In genomic region chr3:34066999-34067398, GRCh38 we compare ENCODE assay signal across 25 cellular contexts.
"Had no signal": no experiment of that assay in that cellular context is flagged by ENCODE, and none has a peak within 500 bp of the region (broad histone marks: within the 10 kb centered on the region; RNA-seq: fewer than 3 reads in every experiment).

No MANE protein-coding gene starts in this region.

- H3K9me3 ChIP-seq: body of pancreas, thoracic aorta, vagina had no signal

- H3K4me3 ChIP-seq: body of pancreas, cardiac muscle cell, hepatocyte, left ventricle myocardium inferior, thoracic aorta, vagina had no signal

- H3K36me3 Mint-ChIP-seq: activated naive CD8-positive, alpha-beta T cell treated with anti-CD3 and anti-CD28 coated beads for 36 hours; type B pancreatic cell had no signal

- H3K4me2 ChIP-seq: hepatocyte had no signal

- H3K27me3 ChIP-seq: body of pancreas, cardiac muscle cell, hepatocyte, vagina had no signal

- H3K79me2 ChIP-seq: hepatocyte had no signal

- DNase-seq: activated CD4-positive, alpha-beta T cell treated with anti-CD3 and anti-CD28 coated beads for 4 hours; activated CD4-positive, alpha-beta T cell treated with anti-CD3 and anti-CD28 coated beads, Interleukin-2, amount 50 U/mL, for 48 hours; activated CD4-positive, CD25-positive, alpha-beta regulatory T cell; activated CD8-positive, alpha-beta memory T cell treated with anti-CD3 and anti-CD28 coated beads, Interleukin-2, amount 50 U/mL, for 48 hours; activated naive CD4-positive, alpha-beta T cell treated with Interleukin-2 at 50 U/mL for 16 hours; activated naive CD8-positive, alpha-beta T cell treated with anti-CD3 and anti-CD28 coated beads for 36 hours; activated T-cell treated with anti-CD3 and anti-CD28 coated beads, Interleukin-2, amount 50 U/mL, for 4 hours; amniotic stem cell; body of pancreas; effector memory CD4-positive, alpha-beta T cell; foreskin melanocyte; glutamatergic neuron; left ventricle myocardium inferior; stimulated activated CD4-positive, alpha-beta T cell treated with anti-CD3 and anti-CD28 coated beads, Interleukin-4, amount 100 ng/mL, for 1 hour; stimulated activated naive CD4-positive, alpha-beta T cell; T-helper 9 cell had no signal

- H3K36me3 ChIP-seq: cardiac muscle cell, left ventricle myocardium inferior, thoracic aorta, vagina had no signal

- ATAC-seq: activated T-cell treated with anti-CD3 and anti-CD28 coated beads, Interleukin-2, amount 50 U/mL, for 4 hours; body of pancreas; esophagus mucosa had no signal

- H3K27me3 Mint-ChIP-seq: dendritic cell treated with granulocyte-macrophage colony-stimulating factor and Interleukin-4, amounts not matched to agents 40 ng/mL and 50 ng/mL, for 4 days; type B pancreatic cell had no signal

- H3K9me3 Mint-ChIP-seq: dendritic cell treated with granulocyte-macrophage colony-stimulating factor and Interleukin-4, amounts not matched to agents 40 ng/mL and 50 ng/mL, for 4 days; type B pancreatic cell had no signal

- H3K4me1 ChIP-seq: body of pancreas, left ventricle myocardium inferior, vagina had no signal

- H3K4me1 Mint-ChIP-seq: activated naive CD8-positive, alpha-beta T cell treated with anti-CD3 and anti-CD28 coated beads for 36 hours; nephron had no signal

- H3K4me3 Mint-ChIP-seq: activated naive CD8-positive, alpha-beta T cell treated with anti-CD3 and anti-CD28 coated beads for 36 hours; activated T-cell treated with anti-CD3 and anti-CD28 coated beads, Interleukin-2, amount 50 U/mL, for 4 hours; dendritic cell treated with granulocyte-macrophage colony-stimulating factor and Interleukin-4, amounts not matched to agents 40 ng/mL and 50 ng/mL, for 4 days; nephron; type B pancreatic cell had no signal

- H3K27ac ChIP-seq: body of pancreas, cardiac muscle cell, hepatocyte, left ventricle myocardium inferior, thoracic aorta, vagina had no signal

- H3K27ac Mint-ChIP-seq: activated naive CD8-positive, alpha-beta T cell treated with anti-CD3 and anti-CD28 coated beads for 36 hours; dendritic cell treated with granulocyte-macrophage colony-stimulating factor and Interleukin-4, amounts not matched to agents 40 ng/mL and 50 ng/mL, for 4 days; nephron; progenitor cell of endocrine pancreas; type B pancreatic cell had no signal

- H2AFZ ChIP-seq: hepatocyte had no signal
